Comparison of ENCODE assay signal across 25 cellular contexts in genomic region chr2:203059567-203059966, GRCh38.
"Had no signal": no experiment of that assay in that cellular context is flagged by ENCODE, and none has a peak within 500 bp of the region (broad histone marks: within the 10 kb centered on the region; RNA-seq: fewer than 3 reads in every experiment).

No MANE protein-coding gene starts in this region.

- H3K4me3 ChIP-seq: esophagus squamous epithelium, lung, ovary, stomach, testis, tibial artery had no signal

- H3K4me1 Mint-ChIP-seq: immature natural killer cell, memory B cell, natural killer cell had no signal

- H3K36me3 ChIP-seq: ovary had no signal

- H3K27me3 Mint-ChIP-seq: memory B cell, type B pancreatic cell had no signal

- H3K9me3 Mint-ChIP-seq: immature natural killer cell; natural killer cell; stimulated activated effector memory CD8-positive, alpha-beta T cell treated with anti-CD3 and anti-CD28 coated beads, Interleukin-12 subunit alpha, Interleukin-12 subunit beta, amount 100 ng/mL, for 72 hours; type B pancreatic cell had no signal

- H3K27ac Mint-ChIP-seq: immature natural killer cell; memory B cell; natural killer cell; stimulated activated effector memory CD8-positive, alpha-beta T cell treated with anti-CD3 and anti-CD28 coated beads, Interleukin-12 subunit alpha, Interleukin-12 subunit beta, amount 100 ng/mL, for 72 hours; type B pancreatic cell had no signal

- H3K4me1 ChIP-seq: esophagus squamous epithelium, stomach, testis had no signal

- H3K9me3 ChIP-seq: esophagus squamous epithelium, ovary, stomach, testis, tibial artery had no signal

- DNase-seq: dermis blood vessel endothelial cell; effector memory CD4-positive, alpha-beta T cell; erythroblast; esophagus squamous epithelium; foreskin melanocyte; glutamatergic neuron; immature natural killer cell; islet precursor cell; natural killer cell; occipital lobe; ovary; retina; stimulated activated CD4-positive, alpha-beta T cell treated with anti-CD3 and anti-CD28 coated beads, Interleukin-2, amount 100 ng/mL, for 24 hours; stimulated activated CD4-positive, alpha-beta T cell treated with anti-CD3 and anti-CD28 coated beads, Interleukin-4, amount 100 ng/mL, for 24 hours; stimulated activated naive CD4-positive, alpha-beta T cell treated with Interleukin-2 at 50 U/mL for 16 hours; stomach; testis; tibial artery had no signal

- FAIRE-seq: colon, endometrium had no signal

- ATAC-seq: natural killer cell; sciatic nerve; stimulated activated effector memory CD8-positive, alpha-beta T cell treated with anti-CD3 and anti-CD28 coated beads, Interleukin-12 subunit alpha, Interleukin-12 subunit beta, amount 100 ng/mL, for 72 hours had no signal

- H3K27me3 ChIP-seq: esophagus squamous epithelium, ovary, stomach, testis, tibial artery had no signal

- H3K27ac ChIP-seq: esophagus squamous epithelium, ovary, stomach, testis, tibial artery had no signal

- H3K4me3 Mint-ChIP-seq: immature natural killer cell; memory B cell; natural killer cell; stimulated activated effector memory CD8-positive, alpha-beta T cell treated with anti-CD3 and anti-CD28 coated beads, Interleukin-12 subunit alpha, Interleukin-12 subunit beta, amount 100 ng/mL, for 72 hours; type B pancreatic cell had no signal
